In the genomic region with DNA sequence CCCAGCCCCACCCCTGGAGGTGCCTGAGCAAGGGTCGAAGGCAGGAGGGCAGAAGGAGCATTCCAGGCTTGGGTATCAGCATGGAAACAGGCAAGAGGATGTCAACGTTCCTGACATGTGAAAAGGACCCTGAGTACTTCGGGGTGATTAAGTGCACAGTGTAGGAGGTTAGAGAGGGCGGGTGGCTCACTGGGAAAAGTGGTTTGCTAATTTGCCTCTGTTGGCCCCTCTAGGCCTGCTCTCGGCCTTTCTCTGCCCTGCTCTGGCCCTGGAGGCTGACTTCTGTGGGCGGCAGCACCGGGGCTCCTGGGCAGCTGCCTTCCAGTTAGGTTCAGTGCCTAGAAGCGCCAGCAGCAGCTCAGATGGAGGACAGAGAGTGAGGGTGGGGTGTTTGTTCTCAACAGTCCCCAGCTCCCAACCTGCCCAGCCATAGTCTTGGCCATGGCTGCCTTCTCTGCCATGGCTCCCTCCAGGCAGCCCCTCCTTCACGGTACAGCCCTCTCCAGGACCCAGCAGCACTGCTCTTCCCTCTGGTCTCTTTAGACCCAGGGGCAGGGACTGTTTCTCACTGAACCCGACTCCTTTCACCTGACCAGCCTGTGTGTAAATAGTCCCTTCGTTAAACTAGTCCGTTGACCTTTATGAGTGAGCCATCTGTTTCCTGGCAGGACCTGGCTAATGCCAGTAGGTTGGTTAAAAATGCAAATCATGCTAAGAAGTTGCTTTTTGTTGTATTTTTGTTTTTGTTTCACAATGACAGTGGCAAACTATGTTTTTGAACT, we compare ENCODE assay signal across 1 cellular context.
TF ChIP-seq lines count a peak whose summit lies in the region.

No MANE protein-coding gene starts in this region.

TF ChIP-seq in WTC11, 78 proteins besides CTCF, POLR2A, EP300 and RAD21:
- TF ChIP-seq, protein P1, sequence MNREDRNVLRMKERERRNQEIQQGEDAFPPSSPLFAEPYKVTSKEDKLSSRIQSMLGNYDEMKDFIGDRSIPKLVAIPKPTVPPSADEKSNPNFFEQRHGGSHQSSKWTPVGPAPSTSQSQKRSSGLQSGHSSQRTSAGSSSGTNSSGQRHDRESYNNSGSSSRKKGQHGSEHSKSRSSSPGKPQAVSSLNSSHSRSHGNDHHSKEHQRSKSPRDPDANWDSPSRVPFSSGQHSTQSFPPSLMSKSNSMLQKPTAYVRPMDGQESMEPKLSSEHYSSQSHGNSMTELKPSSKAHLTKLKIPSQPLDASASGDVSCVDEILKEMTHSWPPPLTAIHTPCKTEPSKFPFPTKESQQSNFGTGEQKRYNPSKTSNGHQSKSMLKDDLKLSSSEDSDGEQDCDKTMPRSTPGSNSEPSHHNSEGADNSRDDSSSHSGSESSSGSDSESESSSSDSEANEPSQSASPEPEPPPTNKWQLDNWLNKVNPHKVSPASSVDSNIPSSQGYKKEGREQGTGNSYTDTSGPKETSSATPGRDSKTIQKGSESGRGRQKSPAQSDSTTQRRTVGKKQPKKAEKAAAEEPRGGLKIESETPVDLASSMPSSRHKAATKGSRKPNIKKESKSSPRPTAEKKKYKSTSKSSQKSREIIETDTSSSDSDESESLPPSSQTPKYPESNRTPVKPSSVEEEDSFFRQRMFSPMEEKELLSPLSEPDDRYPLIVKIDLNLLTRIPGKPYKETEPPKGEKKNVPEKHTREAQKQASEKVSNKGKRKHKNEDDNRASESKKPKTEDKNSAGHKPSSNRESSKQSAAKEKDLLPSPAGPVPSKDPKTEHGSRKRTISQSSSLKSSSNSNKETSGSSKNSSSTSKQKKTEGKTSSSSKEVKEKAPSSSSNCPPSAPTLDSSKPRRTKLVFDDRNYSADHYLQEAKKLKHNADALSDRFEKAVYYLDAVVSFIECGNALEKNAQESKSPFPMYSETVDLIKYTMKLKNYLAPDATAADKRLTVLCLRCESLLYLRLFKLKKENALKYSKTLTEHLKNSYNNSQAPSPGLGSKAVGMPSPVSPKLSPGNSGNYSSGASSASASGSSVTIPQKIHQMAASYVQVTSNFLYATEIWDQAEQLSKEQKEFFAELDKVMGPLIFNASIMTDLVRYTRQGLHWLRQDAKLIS (CRISPR knock-in tag; IDR thresholded peaks at IDR 0.05; ENCODE audit: borderline replicate concordance) = no peak
- TF ChIP-seq, protein P2, sequence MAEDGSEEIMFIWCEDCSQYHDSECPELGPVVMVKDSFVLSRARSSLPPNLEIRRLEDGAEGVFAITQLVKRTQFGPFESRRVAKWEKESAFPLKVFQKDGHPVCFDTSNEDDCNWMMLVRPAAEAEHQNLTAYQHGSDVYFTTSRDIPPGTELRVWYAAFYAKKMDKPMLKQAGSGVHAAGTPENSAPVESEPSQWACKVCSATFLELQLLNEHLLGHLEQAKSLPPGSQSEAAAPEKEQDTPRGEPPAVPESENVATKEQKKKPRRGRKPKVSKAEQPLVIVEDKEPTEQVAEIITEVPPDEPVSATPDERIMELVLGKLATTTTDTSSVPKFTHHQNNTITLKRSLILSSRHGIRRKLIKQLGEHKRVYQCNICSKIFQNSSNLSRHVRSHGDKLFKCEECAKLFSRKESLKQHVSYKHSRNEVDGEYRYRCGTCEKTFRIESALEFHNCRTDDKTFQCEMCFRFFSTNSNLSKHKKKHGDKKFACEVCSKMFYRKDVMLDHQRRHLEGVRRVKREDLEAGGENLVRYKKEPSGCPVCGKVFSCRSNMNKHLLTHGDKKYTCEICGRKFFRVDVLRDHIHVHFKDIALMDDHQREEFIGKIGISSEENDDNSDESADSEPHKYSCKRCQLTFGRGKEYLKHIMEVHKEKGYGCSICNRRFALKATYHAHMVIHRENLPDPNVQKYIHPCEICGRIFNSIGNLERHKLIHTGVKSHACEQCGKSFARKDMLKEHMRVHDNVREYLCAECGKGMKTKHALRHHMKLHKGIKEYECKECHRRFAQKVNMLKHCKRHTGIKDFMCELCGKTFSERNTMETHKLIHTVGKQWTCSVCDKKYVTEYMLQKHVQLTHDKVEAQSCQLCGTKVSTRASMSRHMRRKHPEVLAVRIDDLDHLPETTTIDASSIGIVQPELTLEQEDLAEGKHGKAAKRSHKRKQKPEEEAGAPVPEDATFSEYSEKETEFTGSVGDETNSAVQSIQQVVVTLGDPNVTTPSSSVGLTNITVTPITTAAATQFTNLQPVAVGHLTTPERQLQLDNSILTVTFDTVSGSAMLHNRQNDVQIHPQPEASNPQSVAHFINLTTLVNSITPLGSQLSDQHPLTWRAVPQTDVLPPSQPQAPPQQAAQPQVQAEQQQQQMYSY (CRISPR knock-in tag; IDR thresholded peaks at IDR 0.05) = no peak
- TF ChIP-seq FOXJ3 (CRISPR knock-in tag; IDR thresholded peaks at IDR 0.05; ENCODE audit: borderline replicate concordance) (no peak), NFATC4 (CRISPR knock-in tag; IDR thresholded peaks at IDR 0.05) (no peak), ELF4 (CRISPR knock-in tag; IDR thresholded peaks at IDR 0.05; ENCODE audit: low read depth) (no peak), RELA (CRISPR knock-in tag; IDR thresholded peaks at IDR 0.05; ENCODE audit: borderline replicate concordance) (no peak), FOXK1 (CRISPR knock-in tag; IDR thresholded peaks at IDR 0.05) (no peak), CBFB (CRISPR knock-in tag; IDR thresholded peaks at IDR 0.05; ENCODE audit: low read depth) (no peak), SMAD4 (CRISPR knock-in tag; IDR thresholded peaks at IDR 0.05) (no peak), ETV6 (CRISPR knock-in tag; IDR thresholded peaks at IDR 0.05) (no peak), ZNF416 (CRISPR knock-in tag; IDR thresholded peaks at IDR 0.05) (no peak), GTF2I (CRISPR knock-in tag; conservative IDR thresholded peaks at IDR 0.05) (no peak), GRHL2 (CRISPR knock-in tag; IDR thresholded peaks at IDR 0.05; ENCODE audit: insufficient replicate concordance, severe bottlenecking) (no peak), ZNF219 (CRISPR knock-in tag; IDR thresholded peaks at IDR 0.05; ENCODE audit: borderline replicate concordance) (no peak), TEAD4 (CRISPR knock-in tag; IDR thresholded peaks at IDR 0.05) (no peak)
- TF ChIP-seq, protein P3, sequence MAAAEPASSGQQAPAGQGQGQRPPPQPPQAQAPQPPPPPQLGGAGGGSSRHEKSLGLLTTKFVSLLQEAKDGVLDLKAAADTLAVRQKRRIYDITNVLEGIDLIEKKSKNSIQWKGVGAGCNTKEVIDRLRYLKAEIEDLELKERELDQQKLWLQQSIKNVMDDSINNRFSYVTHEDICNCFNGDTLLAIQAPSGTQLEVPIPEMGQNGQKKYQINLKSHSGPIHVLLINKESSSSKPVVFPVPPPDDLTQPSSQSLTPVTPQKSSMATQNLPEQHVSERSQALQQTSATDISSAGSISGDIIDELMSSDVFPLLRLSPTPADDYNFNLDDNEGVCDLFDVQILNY (CRISPR knock-in tag; IDR thresholded peaks at IDR 0.05) = no peak
- TF ChIP-seq, protein P4, sequence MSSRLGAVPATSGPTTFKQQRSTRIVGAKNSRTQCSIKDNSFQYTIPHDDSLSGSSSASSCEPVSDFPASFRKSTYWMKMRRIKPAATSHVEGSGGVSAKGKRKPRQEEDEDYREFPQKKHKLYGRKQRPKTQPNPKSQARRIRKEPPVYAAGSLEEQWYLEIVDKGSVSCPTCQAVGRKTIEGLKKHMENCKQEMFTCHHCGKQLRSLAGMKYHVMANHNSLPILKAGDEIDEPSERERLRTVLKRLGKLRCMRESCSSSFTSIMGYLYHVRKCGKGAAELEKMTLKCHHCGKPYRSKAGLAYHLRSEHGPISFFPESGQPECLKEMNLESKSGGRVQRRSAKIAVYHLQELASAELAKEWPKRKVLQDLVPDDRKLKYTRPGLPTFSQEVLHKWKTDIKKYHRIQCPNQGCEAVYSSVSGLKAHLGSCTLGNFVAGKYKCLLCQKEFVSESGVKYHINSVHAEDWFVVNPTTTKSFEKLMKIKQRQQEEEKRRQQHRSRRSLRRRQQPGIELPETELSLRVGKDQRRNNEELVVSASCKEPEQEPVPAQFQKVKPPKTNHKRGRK (CRISPR knock-in tag; IDR thresholded peaks at IDR 0.05; ENCODE audit: borderline replicate concordance) = no peak
- TF ChIP-seq, protein P5, sequence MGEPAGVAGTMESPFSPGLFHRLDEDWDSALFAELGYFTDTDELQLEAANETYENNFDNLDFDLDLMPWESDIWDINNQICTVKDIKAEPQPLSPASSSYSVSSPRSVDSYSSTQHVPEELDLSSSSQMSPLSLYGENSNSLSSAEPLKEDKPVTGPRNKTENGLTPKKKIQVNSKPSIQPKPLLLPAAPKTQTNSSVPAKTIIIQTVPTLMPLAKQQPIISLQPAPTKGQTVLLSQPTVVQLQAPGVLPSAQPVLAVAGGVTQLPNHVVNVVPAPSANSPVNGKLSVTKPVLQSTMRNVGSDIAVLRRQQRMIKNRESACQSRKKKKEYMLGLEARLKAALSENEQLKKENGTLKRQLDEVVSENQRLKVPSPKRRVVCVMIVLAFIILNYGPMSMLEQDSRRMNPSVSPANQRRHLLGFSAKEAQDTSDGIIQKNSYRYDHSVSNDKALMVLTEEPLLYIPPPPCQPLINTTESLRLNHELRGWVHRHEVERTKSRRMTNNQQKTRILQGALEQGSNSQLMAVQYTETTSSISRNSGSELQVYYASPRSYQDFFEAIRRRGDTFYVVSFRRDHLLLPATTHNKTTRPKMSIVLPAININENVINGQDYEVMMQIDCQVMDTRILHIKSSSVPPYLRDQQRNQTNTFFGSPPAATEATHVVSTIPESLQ (CRISPR knock-in tag; IDR thresholded peaks at IDR 0.05) = no peak
- TF ChIP-seq, protein P6, sequence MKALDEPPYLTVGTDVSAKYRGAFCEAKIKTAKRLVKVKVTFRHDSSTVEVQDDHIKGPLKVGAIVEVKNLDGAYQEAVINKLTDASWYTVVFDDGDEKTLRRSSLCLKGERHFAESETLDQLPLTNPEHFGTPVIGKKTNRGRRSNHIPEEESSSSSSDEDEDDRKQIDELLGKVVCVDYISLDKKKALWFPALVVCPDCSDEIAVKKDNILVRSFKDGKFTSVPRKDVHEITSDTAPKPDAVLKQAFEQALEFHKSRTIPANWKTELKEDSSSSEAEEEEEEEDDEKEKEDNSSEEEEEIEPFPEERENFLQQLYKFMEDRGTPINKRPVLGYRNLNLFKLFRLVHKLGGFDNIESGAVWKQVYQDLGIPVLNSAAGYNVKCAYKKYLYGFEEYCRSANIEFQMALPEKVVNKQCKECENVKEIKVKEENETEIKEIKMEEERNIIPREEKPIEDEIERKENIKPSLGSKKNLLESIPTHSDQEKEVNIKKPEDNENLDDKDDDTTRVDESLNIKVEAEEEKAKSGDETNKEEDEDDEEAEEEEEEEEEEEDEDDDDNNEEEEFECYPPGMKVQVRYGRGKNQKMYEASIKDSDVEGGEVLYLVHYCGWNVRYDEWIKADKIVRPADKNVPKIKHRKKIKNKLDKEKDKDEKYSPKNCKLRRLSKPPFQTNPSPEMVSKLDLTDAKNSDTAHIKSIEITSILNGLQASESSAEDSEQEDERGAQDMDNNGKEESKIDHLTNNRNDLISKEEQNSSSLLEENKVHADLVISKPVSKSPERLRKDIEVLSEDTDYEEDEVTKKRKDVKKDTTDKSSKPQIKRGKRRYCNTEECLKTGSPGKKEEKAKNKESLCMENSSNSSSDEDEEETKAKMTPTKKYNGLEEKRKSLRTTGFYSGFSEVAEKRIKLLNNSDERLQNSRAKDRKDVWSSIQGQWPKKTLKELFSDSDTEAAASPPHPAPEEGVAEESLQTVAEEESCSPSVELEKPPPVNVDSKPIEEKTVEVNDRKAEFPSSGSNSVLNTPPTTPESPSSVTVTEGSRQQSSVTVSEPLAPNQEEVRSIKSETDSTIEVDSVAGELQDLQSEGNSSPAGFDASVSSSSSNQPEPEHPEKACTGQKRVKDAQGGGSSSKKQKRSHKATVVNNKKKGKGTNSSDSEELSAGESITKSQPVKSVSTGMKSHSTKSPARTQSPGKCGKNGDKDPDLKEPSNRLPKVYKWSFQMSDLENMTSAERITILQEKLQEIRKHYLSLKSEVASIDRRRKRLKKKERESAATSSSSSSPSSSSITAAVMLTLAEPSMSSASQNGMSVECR (CRISPR knock-in tag; IDR thresholded peaks at IDR 0.05; ENCODE audit: borderline replicate concordance) = no peak
- TF ChIP-seq, protein P7, sequence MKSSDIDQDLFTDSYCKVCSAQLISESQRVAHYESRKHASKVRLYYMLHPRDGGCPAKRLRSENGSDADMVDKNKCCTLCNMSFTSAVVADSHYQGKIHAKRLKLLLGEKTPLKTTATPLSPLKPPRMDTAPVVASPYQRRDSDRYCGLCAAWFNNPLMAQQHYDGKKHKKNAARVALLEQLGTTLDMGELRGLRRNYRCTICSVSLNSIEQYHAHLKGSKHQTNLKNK (CRISPR knock-in tag; IDR thresholded peaks at IDR 0.05) = no peak
